In the genomic region with DNA sequence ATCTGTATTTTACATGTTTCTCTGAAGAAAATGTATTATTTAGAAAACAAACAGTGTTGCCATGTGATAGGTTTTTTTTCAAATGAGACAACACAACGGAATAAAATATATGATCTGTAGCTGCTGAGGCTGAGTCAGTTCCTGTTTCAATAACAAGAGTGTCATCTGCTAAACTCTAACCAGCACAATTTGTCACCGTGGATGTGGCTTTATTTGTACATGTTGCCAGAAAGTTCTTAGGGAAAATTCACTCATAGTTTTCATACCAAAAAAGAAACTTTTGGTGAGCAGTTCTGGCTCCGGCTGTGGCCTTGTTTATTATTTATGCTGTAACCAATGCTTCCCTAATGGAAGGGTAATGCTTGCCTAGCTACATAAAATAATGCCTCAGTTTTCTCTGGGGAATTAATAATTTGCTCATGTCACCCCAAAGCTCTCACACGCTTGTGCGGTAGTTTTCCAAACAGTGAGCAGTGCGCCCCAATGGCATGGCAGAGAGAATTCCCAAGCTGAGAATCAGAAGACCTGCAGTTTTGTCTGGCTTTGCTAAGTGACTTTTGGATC, we compare ENCODE assay signal across 8 cellular contexts. TPM values are rescaled to one million over a fixed set of nuclear protein-coding genes. Genes with fewer than 3 reads are reported as not detected.
A peak's percentile ranks its signal among the peaks of the same experiment; 100 is the strongest.
DNase-seq lines count a peak whose midpoint lies in the region; ATAC-seq and TF ChIP-seq lines count a peak whose summit lies in the region.

No MANE protein-coding gene starts in this region.

- no peaks in the 10 kb centered on the region for H3K9me3 Mint-ChIP-seq in type B pancreatic cell

- no peaks in the 10 kb centered on the region for H3K36me3 ChIP-seq in PC-3 (ENCODE audit: low read depth, low read length)
- H3K36me3 ChIP-seq in left lung: no peaks in the 10 kb centered on the region

- peak; percentile 67 for DNase-seq in GM12865 (ENCODE audit: low read depth)
- peak; percentile 75 for DNase-seq in PC-3
- DNase-seq in amniotic epithelial cell (ENCODE audit: low read depth): peak; percentile 85
- DNase-seq in left lung: no peak
- no peak for DNase-seq in type B pancreatic cell (ENCODE audit: extremely low spot score, unreplicated experiment)
- DNase-seq in NCI-H1092 (lab: John Stamatoyannopoulos, UW): no peak

- H3K9ac ChIP-seq in PC-3 (ENCODE audit: low read length): peak overlapping the region; percentile 99

- ATAC-seq in HG02759 (IDR thresholded peaks at IDR 0.05; ENCODE audit: unreplicated experiment) (peak; percentile 34), PC-3 (peak; percentile 26), left lung (peak; percentile 38), esophagus mucosa (no peak)

- peak overlapping the region; percentile 87 for H3K4me2 ChIP-seq in PC-3 (ENCODE audit: low read length)

- H3K36me3 Mint-ChIP-seq in type B pancreatic cell: no peaks in the 10 kb centered on the region

- H3K27ac Mint-ChIP-seq in type B pancreatic cell: peak overlapping the region; percentile 99

- H3K4me3 Mint-ChIP-seq in type B pancreatic cell: peak overlapping the region; percentile 35

- H3K79me2 ChIP-seq in PC-3 (ENCODE audit: low read length): peaks cover 6% of the 10 kb centered on the region; the same call in 1 of the 2 replicates

- H3K27ac ChIP-seq in PC-3 (ENCODE audit: low read length) (peak overlapping the region; percentile 100), left lung (peak overlapping the region; percentile 91 to 93)

- H3K27me3 Mint-ChIP-seq in type B pancreatic cell: peaks cover 3% of the 10 kb centered on the region

- TF ChIP-seq CTCF in GM12865 (IDR thresholded peaks at IDR 0.05; ENCODE audit: insufficient read depth, low read depth, low read length, missing control alignments): no peak
- TF ChIP-seq CTCF in PC-3 (conservative IDR thresholded peaks at IDR 0.05; ENCODE audit: low read depth, low read length): no peak
- TF ChIP-seq CTCF in left lung (IDR thresholded peaks at IDR 0.05): no peak
- no peak for TF ChIP-seq CTCF in type B pancreatic cell (conservative IDR thresholded peaks at IDR 0.05)

- POLR2A ChIA-PET in PC-3 (lab: Charles Lee; ENCODE audit: unreplicated experiment): interaction anchor here (0.5 to 1.0 kb wide), 5 partner anchors 20 to 960 kb away, joined by 3 to 6 read pairs (median 4); partner anchors contain the start of gene KLF6

- H3F3A ChIP-seq in PC-3 (ENCODE audit: low read length, unreplicated experiment): peaks cover 3% of the 10 kb centered on the region

- peaks cover 66% of the 10 kb centered on the region for H3K4me1 ChIP-seq in PC-3 (ENCODE audit: insufficient read depth, low read length)
- H3K4me1 ChIP-seq in left lung: peaks cover 29 to 75% of the 10 kb centered on the region in 2 donors

- H3K4me1 Mint-ChIP-seq in type B pancreatic cell (ENCODE audit: unreplicated experiment): peaks cover 58% of the 10 kb centered on the region

- H3K9me3 ChIP-seq in PC-3 (ENCODE audit: low read length): no peaks in the 10 kb centered on the region
- H3K9me3 ChIP-seq in left lung: no peaks in the 10 kb centered on the region

- BruUV-seq in PC-3 (replicated peaks; lab: Mats Ljungman, UMichigan): no TSS peak

- H3K27me3 ChIP-seq in PC-3 (ENCODE audit: low read length): no peaks in the 10 kb centered on the region
- H3K27me3 ChIP-seq in left lung: no peaks in the 10 kb centered on the region

- no peaks in the 10 kb centered on the region for H3K9me2 ChIP-seq in PC-3 (replicated peaks; ENCODE audit: low read length)

- no peak overlapping the region for H3K4me3 ChIP-seq in GM12865 (ENCODE audit: low read depth, low read length)
- peak overlapping the region; percentile 54; the same call in 1 of the 2 replicates for H3K4me3 ChIP-seq in PC-3 (ENCODE audit: low read length)
- H3K4me3 ChIP-seq in left lung: no peak overlapping the region

- intact Hi-C loops in PC-3 (cut with micrococcal nuclease): loop anchor here (2.0 to 10.0 kb wide), 2 partner anchors 93 to 389 kb away; no protein-coding TSS in a partner anchor
- intact Hi-C loops in left lung (cut with DNase I): no loop called here

- H4K20me1 ChIP-seq in PC-3 (ENCODE audit: low read length): no peaks in the 10 kb centered on the region

- no peak overlapping the region for H2AFZ ChIP-seq in PC-3 (ENCODE audit: low read length)

- CTCF ChIA-PET in PC-3 (lab: Charles Lee): no interaction called here

RNA-seq across cellular contexts. Expression of gene KLF6, which starts 20.3 kb away (rescaled TPM):
- total RNA-seq in PC-3 (2014; rRNA removed): 94.5 and 112 TPM in 2 replicates
- 100 to 1,000 TPM; 158 to 217 TPM for total RNA-seq in left lung
- total RNA-seq in type B pancreatic cell (ENCODE audit: low replicate concordance): 117 and 269 TPM in 2 replicates
- total RNA-seq in esophagus mucosa: 98.5 TPM

Comparison
In these comparisons a context has a peak if more than half of its experiments do, and no peak if none do; other contexts are left out.
1. DNase-seq: peak in GM12865 (single experiment), PC-3 (single experiment) and amniotic epithelial cell (single experiment); none in left lung (0 of 2), type B pancreatic cell (single experiment) and NCI-H1092 (single experiment).